ENCODE assay signal across 27 cellular contexts in the genomic region with DNA sequence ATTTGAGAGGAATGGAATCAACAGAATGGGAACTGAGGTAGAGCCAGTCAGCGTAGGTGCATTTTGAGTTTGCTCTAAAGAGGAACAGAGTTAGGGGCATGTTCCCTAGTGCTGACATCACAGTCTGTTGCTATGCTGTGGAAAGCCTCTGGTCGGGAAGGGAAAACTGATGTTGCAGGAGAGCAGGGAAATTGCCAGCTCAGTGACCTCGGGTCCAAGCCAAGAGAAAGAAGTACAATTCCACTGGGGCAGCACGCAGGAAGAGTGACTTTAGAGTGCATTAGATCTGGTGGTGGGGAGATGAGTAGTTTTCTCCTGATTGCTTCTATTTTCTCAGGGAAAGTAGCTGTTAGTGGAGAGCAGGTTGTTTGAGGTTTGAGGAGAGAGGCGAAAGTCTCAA. TPM values are rescaled to one million over a fixed set of nuclear protein-coding genes. Genes with fewer than 3 reads are reported as not detected.
DNase-seq lines count a peak whose midpoint lies in the region; ATAC-seq and TF ChIP-seq lines count a peak whose summit lies in the region.
"Had no signal": no experiment of that assay in that cellular context is flagged by ENCODE, and none has a peak within 500 bp of the region (broad histone marks: within the 10 kb centered on the region; RNA-seq: fewer than 3 reads in every experiment).

No MANE protein-coding gene starts in this region.

- no peak for TF ChIP-seq CTCF in ascending aorta (IDR thresholded peaks at IDR 0.05)

- DNase-seq in ascending aorta (ENCODE audit: low spot score in 2 of 2) (peak; percentile 39 to 87), dermis microvascular lymphatic vessel endothelial cell (ENCODE audit: low read depth in 2 of 2) (peak; percentile 33 to 54), hepatic stellate cell (ENCODE audit: low spot score) (peak; percentile 38), sciatic nerve (ENCODE audit: low spot score) (no peak), iPS-NIHi11 (ENCODE audit: low spot score) (no peak), activated gamma-delta T cell treated with Interleukin-2 at 50 U/mL for 16 hours (no peak), DMS 273 (lab: John Stamatoyannopoulos, UW; ENCODE audit: unreplicated experiment) (no peak)
- DNase-seq: activated CD4-positive, alpha-beta T cell treated with anti-CD3 and anti-CD28 coated beads, Interleukin-2, amount 50 U/mL, for 48 hours; anterior cingulate cortex; Calu3; DMS79 treated with DMSO at 0.1 percent for 48 hours; dorsolateral prefrontal cortex; GDM1; H9; KBM-7; midbrain; naive B cell; NCI-H1105; NCI-H187 treated with DMSO at 0.1 percent for 48 hours; NCI-H2171 treated with DMSO at 0.1 percent for 48 hours; NCI-H524; stimulated activated naive B cell treated with anti-CD40 and anti-IgM and Interleukin-4, amounts not matched to agents 10 μg/mL and 1 μg/mL and 100 μg/mL, for 72 hours; upper lobe of right lung had no signal

- ATAC-seq in sciatic nerve = peak; percentile 68
- ATAC-seq: activated CD4-positive, CD25-positive, alpha-beta regulatory T cell treated with anti-CD3 and anti-CD28 coated beads, Interleukin-2, amount 50 U/mL, for 24 hours; activated T-helper 17 cell treated with anti-CD3 and anti-CD28 coated beads, Interleukin-2, amount 50 U/mL, for 72 hours; stimulated activated naive B cell treated with anti-CD40 and anti-IgM and Interleukin-4, amounts not matched to agents 10 μg/mL and 1 μg/mL and 100 μg/mL, for 72 hours; upper lobe of right lung had no signal

- no peaks in the 10 kb centered on the region for H3K36me3 ChIP-seq in ascending aorta
- H3K36me3 ChIP-seq: neutrophil, prostate gland, upper lobe of right lung had no signal

- H3K9me3 ChIP-seq in ascending aorta = peaks cover 6 to 7% of the 10 kb centered on the region in 2 donors
- H3K9me3 ChIP-seq: neutrophil, prostate gland had no signal

- no peak overlapping the region for H3K4me3 ChIP-seq in ascending aorta
- H3K4me3 ChIP-seq: dorsolateral prefrontal cortex, prostate gland, upper lobe of right lung had no signal

- H3K27ac ChIP-seq in ascending aorta = peak overlapping the region; percentile 63 to 80
- H3K27ac ChIP-seq: dorsolateral prefrontal cortex, neutrophil, prostate gland, upper lobe of right lung had no signal

- intact Hi-C loops in ascending aorta (cut with DNase I) = no loop called here
- intact Hi-C loops in sciatic nerve (cut with DNase I) = no loop called here

- no peaks in the 10 kb centered on the region for H3K27me3 ChIP-seq in ascending aorta
- H3K27me3 ChIP-seq: dorsolateral prefrontal cortex, neutrophil, upper lobe of right lung had no signal

- H3K4me1 ChIP-seq in ascending aorta = peaks cover 5 to 36% of the 10 kb centered on the region in 2 donors
- H3K4me1 ChIP-seq: prostate gland had no signal

RNA-seq across cellular contexts. Expression of a gene that starts 57.1 kb away (rescaled TPM):
- total RNA-seq in ascending aorta (16.1 TPM), dermis microvascular lymphatic vessel endothelial cell (6.8 and 10.5 TPM in 2 replicates), sciatic nerve (15.5 TPM)

Comparison
In these comparisons a context has a peak if more than half of its experiments do, and no peak if none do; other contexts are left out.
1. DNase-seq: peak in ascending aorta (2 of 2), dermis microvascular lymphatic vessel endothelial cell (2 of 2) and hepatic stellate cell (single experiment); none in sciatic nerve (single experiment), iPS-NIHi11 (single experiment), activated gamma-delta T cell treated with Interleukin-2 at 50 U/mL for 16 hours (single experiment) and DMS 273 (single experiment).